In genomic region chr3:8966150-8966819, GRCh38 we compare ENCODE assay signal across 17 cellular contexts.
"Had no signal": no experiment of that assay in that cellular context is flagged by ENCODE, and none has a peak within 500 bp of the region (broad histone marks: within the 10 kb centered on the region; RNA-seq: fewer than 3 reads in every experiment).

No MANE protein-coding gene starts in this region.

- H3K4me3 Mint-ChIP-seq: activated naive CD8-positive, alpha-beta T cell treated with anti-CD3 and anti-CD28 coated beads, Interleukin-2, amount 10 ng/mL, durations not matched to agents 7 days and 5 days; activated T-cell treated with anti-CD3 and anti-CD28 coated beads, Interleukin-2, amount 50 U/mL, for 72 hours; effector memory CD8-positive, alpha-beta T cell; mesothelial cell of epicardium; nephron progenitor cell had no signal

- H3K9me3 ChIP-seq: lower lobe of right lung, right atrium auricular region, stomach, testis had no signal

- H3K27ac Mint-ChIP-seq: activated naive CD8-positive, alpha-beta T cell treated with anti-CD3 and anti-CD28 coated beads, Interleukin-2, amount 10 ng/mL, durations not matched to agents 7 days and 5 days; activated T-cell treated with anti-CD3 and anti-CD28 coated beads, Interleukin-2, amount 50 U/mL, for 72 hours; effector memory CD8-positive, alpha-beta T cell; nephron progenitor cell; progenitor cell of endocrine pancreas had no signal

- H3K27me3 ChIP-seq: right atrium auricular region, testis had no signal

- H3K4me3 ChIP-seq: cardiac muscle cell, lower lobe of right lung, right atrium auricular region, stomach, testis had no signal

- H3K9me3 Mint-ChIP-seq: activated naive CD8-positive, alpha-beta T cell treated with anti-CD3 and anti-CD28 coated beads, Interleukin-2, amount 10 ng/mL, durations not matched to agents 7 days and 5 days; activated T-cell treated with anti-CD3 and anti-CD28 coated beads, Interleukin-2, amount 50 U/mL, for 72 hours; effector memory CD8-positive, alpha-beta T cell; mesothelial cell of epicardium; nephron progenitor cell had no signal

- DNase-seq: activated CD4-positive, alpha-beta T cell treated with anti-CD3 and anti-CD28 coated beads, Interleukin-2, amount 50 U/mL, for 4 hours; activated CD4-positive, CD25-positive, alpha-beta regulatory T cell treated with anti-CD3 and anti-CD28 coated beads, Interleukin-2, amount 50 U/mL, for 72 hours; activated naive CD8-positive, alpha-beta T cell treated with anti-CD3 and anti-CD28 coated beads, Interleukin-2, amount 10 ng/mL, durations not matched to agents 7 days and 5 days; activated T-cell treated with anti-CD3 and anti-CD28 coated beads, Interleukin-2, amount 50 U/mL, for 72 hours; amygdala; effector memory CD8-positive, alpha-beta T cell; hypothalamus; islet precursor cell; lower lobe of right lung; nephron progenitor cell; stomach; T1000; testis had no signal

- H3K36me3 ChIP-seq: cardiac muscle cell, lower lobe of right lung, right atrium auricular region, stomach had no signal

- H3K27ac ChIP-seq: cardiac muscle cell, lower lobe of right lung, right atrium auricular region, testis had no signal

- ATAC-seq: activated T-cell treated with anti-CD3 and anti-CD28 coated beads, Interleukin-2, amount 50 U/mL, for 72 hours; effector memory CD8-positive, alpha-beta T cell; lower lobe of right lung had no signal
